ENCODE assay signal across 12 cellular contexts in the genomic region with DNA sequence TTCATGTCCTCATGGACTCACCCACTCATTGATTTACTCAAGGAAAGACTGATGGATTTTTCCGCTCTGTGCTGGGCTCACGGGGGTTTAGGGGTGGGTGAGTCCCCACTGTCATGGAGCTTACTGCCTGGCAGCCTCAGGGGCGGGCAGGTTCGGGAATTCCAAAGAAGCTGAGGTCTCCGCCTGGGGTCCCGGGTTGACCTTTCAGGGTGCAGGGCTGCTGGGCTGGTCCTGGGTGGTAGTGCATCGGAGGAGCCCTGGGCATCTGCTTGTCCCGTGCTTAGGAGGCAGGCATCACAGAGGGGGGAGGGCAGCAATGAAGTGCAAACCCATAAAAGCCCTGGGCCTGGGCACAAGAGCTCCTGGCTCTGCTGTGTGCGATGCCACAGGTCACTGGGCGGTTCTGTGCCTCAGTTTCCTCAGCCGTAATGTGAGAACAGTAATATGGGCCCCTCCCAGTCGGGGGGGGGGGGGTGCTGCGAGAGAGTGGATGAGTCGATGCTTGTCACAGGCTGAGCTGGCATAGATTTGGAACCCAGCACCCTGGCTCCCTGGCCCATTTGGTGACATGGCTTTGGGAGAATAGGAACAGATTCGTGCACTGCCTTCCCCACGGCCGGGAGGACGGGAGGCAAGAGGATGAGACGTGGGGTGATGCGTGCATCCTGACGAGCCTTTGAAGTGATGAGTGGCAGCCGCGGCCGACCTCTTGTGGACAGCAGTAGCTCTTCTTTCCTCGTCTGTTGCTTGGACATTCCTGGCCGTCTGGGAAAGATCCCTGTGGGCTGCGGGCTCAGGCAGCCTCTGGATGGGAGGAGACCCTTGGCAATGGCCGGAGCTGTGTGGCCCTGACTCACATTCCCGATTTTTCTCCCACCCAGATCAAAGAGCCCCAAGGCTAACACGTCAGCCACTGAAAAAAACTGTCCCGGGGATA. TPM values are rescaled to one million over a fixed set of nuclear protein-coding genes. Genes with fewer than 3 reads are reported as not detected.
A peak's percentile ranks its signal among the peaks of the same experiment; 100 is the strongest.
DNase-seq lines count a peak whose midpoint lies in the region; ATAC-seq and TF ChIP-seq lines count a peak whose summit lies in the region.
"Had no signal": no experiment of that assay in that cellular context is flagged by ENCODE, and none has a peak within 500 bp of the region (broad histone marks: within the 10 kb centered on the region; RNA-seq: fewer than 3 reads in every experiment).

No MANE protein-coding gene starts in this region.

- TF ChIP-seq CTCF in LNCaP clone FGC (IDR thresholded peaks at IDR 0.05; ENCODE audit: control insufficient read depth, extremely low read depth, insufficient read depth) = peak; percentile 51
- peak; percentile 8 for TF ChIP-seq CTCF in fibroblast of villous mesenchyme (IDR thresholded peaks at IDR 0.05; ENCODE audit: insufficient read depth, low read depth, low read length)
- peak in 1 of 3 experiments; percentile 27 for TF ChIP-seq CTCF in nephron (IDR thresholded peaks at IDR 0.05; ENCODE audit: unreplicated experiment in 3 of 3)

- peak overlapping the region in 2 of 3 experiments; percentile 5 to 13 for H3K4me3 Mint-ChIP-seq in nephron
- H3K4me3 Mint-ChIP-seq: CD8-positive, alpha-beta memory T cell had no signal

- H3K4me3 ChIP-seq in LNCaP clone FGC (ENCODE audit: low read depth, low read length) = no peak overlapping the region
- H3K4me3 ChIP-seq in fibroblast of villous mesenchyme (ENCODE audit: low read depth, low read length) = no peak overlapping the region
- H3K4me3 ChIP-seq: dorsolateral prefrontal cortex had no signal

- peaks cover 42% of the 10 kb centered on the region for H3K27me3 Mint-ChIP-seq in nephron (ENCODE audit: low read depth)

- peak; percentile 83 for DNase-seq in AG20443 (ENCODE audit: low spot score)
- DNase-seq in LNCaP clone FGC (ENCODE audit: low read depth) = no peak
- peak; percentile 5 for DNase-seq in fibroblast of villous mesenchyme (ENCODE audit: low read depth)
- no peak for DNase-seq in activated CD4-positive, alpha-beta T cell treated with anti-CD3 and anti-CD28 coated beads, Interleukin-2, amount 50 U/mL, for 4 hours
- DNase-seq: CD8-positive, alpha-beta memory T cell; NCI-H82 had no signal

- peak overlapping the region; percentile 79 to 82 (median 82) for H3K27ac Mint-ChIP-seq in nephron
- H3K27ac Mint-ChIP-seq: CD8-positive, alpha-beta memory T cell had no signal

- no peaks in the 10 kb centered on the region for H3K9me3 Mint-ChIP-seq in nephron
- H3K9me3 Mint-ChIP-seq: CD8-positive, alpha-beta memory T cell had no signal

- no peak for ATAC-seq in GM21737 (IDR thresholded peaks at IDR 0.05; ENCODE audit: unreplicated experiment)
- ATAC-seq in GM18870 (IDR thresholded peaks at IDR 0.05; ENCODE audit: unreplicated experiment) = no peak
- no peak for ATAC-seq in HG02885 (IDR thresholded peaks at IDR 0.05; ENCODE audit: poor library complexity, unreplicated experiment)

- H3K36me3 Mint-ChIP-seq in nephron (ENCODE audit: low read depth) = no peaks in the 10 kb centered on the region
- H3K36me3 Mint-ChIP-seq: CD8-positive, alpha-beta memory T cell had no signal

- peaks cover 71% of the 10 kb centered on the region for H3K4me1 Mint-ChIP-seq in nephron
- H3K4me1 Mint-ChIP-seq: CD8-positive, alpha-beta memory T cell had no signal

RNA-seq across cellular contexts. Expression of a gene that starts 42.0 kb away (rescaled TPM):
- total RNA-seq in fibroblast of villous mesenchyme = not detected in 2 replicates
- total RNA-seq: CD8-positive, alpha-beta memory T cell; dorsolateral prefrontal cortex; T-helper 2 cell treated with Interferon-gamma antibody and Interleukin-4, amounts not matched to agents 100 ng/mL and 5 ng/mL, for 36 hours had no signal

Comparison
In these comparisons a context has a peak if more than half of its experiments do, and no peak if none do; other contexts are left out.
1. DNase-seq: peak in AG20443 (single experiment) and fibroblast of villous mesenchyme (single experiment); none in LNCaP clone FGC (single experiment) and activated CD4-positive, alpha-beta T cell treated with anti-CD3 and anti-CD28 coated beads, Interleukin-2, amount 50 U/mL, for 4 hours (0 of 2).